ENCODE assay signal across 8 cellular contexts in the genomic region with DNA sequence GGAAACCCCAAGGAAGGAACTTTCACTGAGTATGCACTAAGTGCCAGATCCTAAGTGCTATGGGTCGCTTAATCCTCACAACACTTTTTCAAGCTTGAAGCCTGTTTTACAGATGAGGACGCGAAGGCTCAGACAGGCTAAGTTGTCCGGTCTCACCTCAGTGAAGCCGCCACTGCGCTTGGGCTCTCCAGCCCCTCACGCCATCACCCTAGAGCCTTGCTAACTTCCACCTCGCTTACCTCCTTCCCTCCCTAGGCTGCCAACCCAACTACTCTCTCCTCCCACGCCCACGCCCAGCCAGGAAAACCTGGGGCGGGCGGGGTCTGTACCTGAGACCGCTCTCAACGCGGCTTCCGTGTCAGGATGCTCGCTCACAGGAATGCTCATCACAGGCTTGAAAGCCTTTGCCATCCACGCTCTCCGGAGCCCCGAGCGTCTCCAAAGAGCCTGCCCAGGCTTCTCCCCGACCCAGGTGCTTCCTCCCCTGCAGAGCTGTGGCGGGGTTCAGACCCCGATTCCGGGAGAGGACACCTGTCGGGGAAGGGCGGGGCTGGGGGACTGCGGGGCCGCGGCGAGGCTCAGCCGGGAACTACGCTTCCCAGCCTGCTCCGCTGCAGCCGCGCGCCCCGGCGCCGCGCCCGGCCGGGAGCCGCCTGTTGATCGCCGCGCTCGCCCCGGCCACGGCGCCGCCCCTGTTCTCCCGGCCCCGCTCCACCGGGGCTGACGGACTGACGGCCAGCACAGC. TPM values are rescaled to one million over a fixed set of nuclear protein-coding genes. Genes with fewer than 3 reads are reported as not detected.
DNase-seq lines count a peak whose midpoint lies in the region; ATAC-seq, FAIRE-seq and TF ChIP-seq lines count a peak whose summit lies in the region.

TSS of gene TMOD2 (plus strand) at position 656 of the 745 bp plus-strand sequence. CDS start 14,845 bp downstream, outside the sequence.

- peak within 1 kb of the TSS; percentile 66 for H3K4me3 ChIP-seq in astrocyte (ENCODE audit: insufficient read depth, low read depth, low read length)

- H3K4me1 ChIP-seq in astrocyte (ENCODE audit: insufficient read depth, low read length), result peaks cover 6% of the 10 kb centered on the region

- peak within 1 kb of the TSS; percentile 48 for H3K9ac ChIP-seq in astrocyte (ENCODE audit: low read length)

- peaks cover 32% of the 10 kb centered on the region for H3K27me3 Mint-ChIP-seq in astrocyte (ENCODE audit: low read depth, unreplicated experiment)

- H3K36me3 Mint-ChIP-seq in astrocyte (ENCODE audit: low read depth, unreplicated experiment), result no peaks in the 10 kb centered on the region

- H3K9me3 ChIP-seq in astrocyte (ENCODE audit: insufficient read depth, low read depth, low read length), result no peaks in the 10 kb centered on the region

- H3K79me2 ChIP-seq in astrocyte (ENCODE audit: insufficient read depth, low read length), result no peaks in the 10 kb centered on the region

- H4K20me1 ChIP-seq in astrocyte (ENCODE audit: insufficient read depth, low read length), result peaks cover 3% of the 10 kb centered on the region

- H3K9me3 Mint-ChIP-seq in astrocyte (ENCODE audit: unreplicated experiment), result no peaks in the 10 kb centered on the region

- FAIRE-seq in astrocyte (lab: Jason Lieb, UNC), result no peak

- no peak for TF ChIP-seq CTCF in astrocyte (IDR thresholded peaks at IDR 0.05; ENCODE audit: insufficient read depth, low read depth, low read length)

- H3K4me1 Mint-ChIP-seq in astrocyte (ENCODE audit: low read depth, unreplicated experiment), result no peaks in the 10 kb centered on the region

- TF ChIP-seq POLR2A in GM19099 (IDR thresholded peaks at IDR 0.05; ENCODE audit: extremely low read depth, insufficient read length, low read depth), result peak; percentile 39

- no peaks in the 10 kb centered on the region for H3K36me3 ChIP-seq in astrocyte (ENCODE audit: insufficient read depth, low read length)

- peak within 1 kb of the TSS; percentile 93 for H3K4me2 ChIP-seq in astrocyte (ENCODE audit: low read length)

- peak within 1 kb of the TSS; percentile 89 for H3K4me3 Mint-ChIP-seq in astrocyte (ENCODE audit: unreplicated experiment)

- peak within 1 kb of the TSS; percentile 64 for H3K27ac Mint-ChIP-seq in astrocyte (ENCODE audit: unreplicated experiment)

- peak; percentile 74 for ATAC-seq in HG03342 (IDR thresholded peaks at IDR 0.05; ENCODE audit: unreplicated experiment)

- no peak within 1 kb of the TSS for H3K27ac ChIP-seq in astrocyte (ENCODE audit: low read depth, low read length)

- peak within 1 kb of the TSS; percentile 85 for H2AFZ ChIP-seq in astrocyte (ENCODE audit: low read depth, low read length)

- DNase-seq in C1 segment of cervical spinal cord (lab: John Stamatoyannopoulos, UW) (peak in 10 of 14 donors; percentile 22 to 78 (median 67)), SK-N-DZ (ENCODE audit: low spot score) (peak; percentile 16), astrocyte (ENCODE audit: low read depth) (no peak), hepatic stellate cell (ENCODE audit: low spot score) (peak; percentile 37), putamen (ENCODE audit: low spot score) (peak; percentile 78), cerebellar nuclear complex (lab: John Stamatoyannopoulos, UW) (no peak)

- H3K27me3 ChIP-seq in astrocyte (ENCODE audit: insufficient read depth, low read length), result peaks cover 33% of the 10 kb centered on the region

RNA-seq across cellular contexts. Expression of gene TMOD2, which starts in this region (rescaled TPM):
- polyA plus RNA-seq in SK-N-DZ (2014; cell fraction: cytosol; rRNA removed), result 23.9 and 28.0 TPM in 2 replicates
- 16.2 and 25.5 TPM in 2 replicates for polyA plus RNA-seq in SK-N-DZ (2014; cell fraction: nucleus; rRNA removed)
- 7.1 and 8.4 TPM in 2 replicates for total RNA-seq in astrocyte

Comparison
In these comparisons a context has a peak if more than half of its experiments do, and no peak if none do; other contexts are left out.
1. DNase-seq: peak in C1 segment of cervical spinal cord (10 of 14), SK-N-DZ (single experiment), hepatic stellate cell (single experiment) and putamen (single experiment); none in astrocyte (single experiment) and cerebellar nuclear complex (0 of 2).